Comparison of ENCODE assay signal across 12 cellular contexts in genomic region chr13:39282400-39282972, GRCh38.
DNase-seq lines count a peak whose midpoint lies in the region; ATAC-seq and TF ChIP-seq lines count a peak whose summit lies in the region.
"Had no signal": no experiment of that assay in that cellular context is flagged by ENCODE, and none has a peak within 500 bp of the region (broad histone marks: within the 10 kb centered on the region; RNA-seq: fewer than 3 reads in every experiment).

No MANE protein-coding gene starts in this region.

- peaks cover 6 to 9% of the 10 kb centered on the region in 2 donors for H3K9me3 Mint-ChIP-seq in activated naive CD4-positive, alpha-beta T cell treated with anti-CD3 and anti-CD28 coated beads, Interleukin-2, amount 50 U/mL, for 72 hours
- H3K9me3 Mint-ChIP-seq in WTC11, result peaks cover 10% of the 10 kb centered on the region

- POLR2A ChIA-PET in WTC11 (lab: Charles Lee), result no interaction called here

- H3K27me3 Mint-ChIP-seq in WTC11 (ENCODE audit: low read depth), result peaks cover 16% of the 10 kb centered on the region

- H3K27ac Mint-ChIP-seq in activated naive CD4-positive, alpha-beta T cell treated with anti-CD3 and anti-CD28 coated beads, Interleukin-2, amount 50 U/mL, for 72 hours, result no peak overlapping the region
- H3K27ac Mint-ChIP-seq in WTC11, result no peak overlapping the region
- H3K27ac Mint-ChIP-seq: activated B cell treated with CpG ODN at 0.5 μM for 24 hours; activated naive CD4-positive, alpha-beta T cell treated with anti-CD3 and anti-CD28 coated beads for 36 hours had no signal

- H3K27me3 ChIP-seq in left ventricle myocardium inferior (ENCODE audit: low read depth), result no peaks in the 10 kb centered on the region
- H3K27me3 ChIP-seq: heart left ventricle had no signal

- H3K4me3 Mint-ChIP-seq in WTC11, result no peak overlapping the region
- H3K4me3 Mint-ChIP-seq: activated B cell treated with CpG ODN at 0.5 μM for 24 hours; activated naive CD4-positive, alpha-beta T cell treated with anti-CD3 and anti-CD28 coated beads for 36 hours had no signal

- peaks cover 2% of the 10 kb centered on the region for H3K36me3 ChIP-seq in left ventricle myocardium inferior
- H3K36me3 ChIP-seq: heart left ventricle had no signal

- intact Hi-C loops in left ventricle myocardium inferior (cut with micrococcal nuclease) (no loop called here), left cardiac atrium (cut with DNase I) (no loop called here)

- H3K36me3 Mint-ChIP-seq in activated naive CD4-positive, alpha-beta T cell treated with anti-CD3 and anti-CD28 coated beads, Interleukin-2, amount 50 U/mL, for 72 hours, result peaks cover 10 to 11% of the 10 kb centered on the region in 2 donors
- peaks cover 8% of the 10 kb centered on the region; the same call in 1 of the 2 replicates for H3K36me3 Mint-ChIP-seq in WTC11

- H3K4me1 ChIP-seq in left ventricle myocardium inferior, result peaks cover 8% of the 10 kb centered on the region

- TF ChIP-seq CTCF in left ventricle myocardium inferior (IDR thresholded peaks at IDR 0.05; ENCODE audit: borderline replicate concordance), result no peak
- no peak for TF ChIP-seq CTCF in WTC11 (IDR thresholded peaks at IDR 0.05)

- H3K4me3 ChIP-seq in left ventricle myocardium inferior, result no peak overlapping the region
- H3K4me3 ChIP-seq: heart left ventricle had no signal

- no peak for DNase-seq in left ventricle myocardium inferior
- DNase-seq in left cardiac atrium, result no peak
- no peak for DNase-seq in activated naive CD4-positive, alpha-beta T cell treated with anti-CD3 and anti-CD28 coated beads, Interleukin-2, amount 50 U/mL, for 72 hours (ENCODE audit: low spot score in 2 of 2)
- DNase-seq in WTC11 (ENCODE audit: low spot score), result no peak
- DNase-seq in GDM1 (lab: John Stamatoyannopoulos, UW), result no peak
- no peak for DNase-seq in KG1 (lab: John Stamatoyannopoulos, UW)
- DNase-seq: activated B cell treated with CpG ODN at 0.5 μM for 24 hours; activated naive CD4-positive, alpha-beta T cell treated with anti-CD3 and anti-CD28 coated beads for 36 hours; heart left ventricle; NCI-H146 had no signal

- CTCF ChIA-PET in WTC11 (lab: Charles Lee), result no interaction called here

- no peaks in the 10 kb centered on the region; the same call in 1 of the 2 replicates for H3K4me1 Mint-ChIP-seq in WTC11

- H3K27ac ChIP-seq in left ventricle myocardium inferior (replicated peaks), result peak overlapping the region; percentile 10

- peaks cover 11% of the 10 kb centered on the region for H3K9me3 ChIP-seq in left ventricle myocardium inferior (replicated peaks)

- ATAC-seq in left cardiac atrium (no peak), GM21825 (IDR thresholded peaks at IDR 0.05; ENCODE audit: unreplicated experiment) (peak; percentile 97), HG03378 (IDR thresholded peaks at IDR 0.05; ENCODE audit: unreplicated experiment) (peak; percentile 98), WTC11 (no peak)
- no peak for ATAC-seq in activated naive CD4-positive, alpha-beta T cell treated with anti-CD3 and anti-CD28 coated beads, Interleukin-2, amount 50 U/mL, for 72 hours

TF ChIP-seq in WTC11, 78 proteins besides CTCF, POLR2A, EP300 and RAD21:
- TF ChIP-seq CBFB (CRISPR knock-in tag; IDR thresholded peaks at IDR 0.05; ENCODE audit: low read depth) (no peak), HMGA2 (CRISPR knock-in tag; IDR thresholded peaks at IDR 0.05) (no peak), RELA (CRISPR knock-in tag; IDR thresholded peaks at IDR 0.05; ENCODE audit: borderline replicate concordance) (no peak), ERG (CRISPR knock-in tag; IDR thresholded peaks at IDR 0.05) (no peak), ZNF317 (CRISPR knock-in tag; IDR thresholded peaks at IDR 0.05; ENCODE audit: borderline replicate concordance, low read depth) (no peak), CREM (CRISPR knock-in tag; IDR thresholded peaks at IDR 0.05) (no peak), ARID4B (CRISPR knock-in tag; IDR thresholded peaks at IDR 0.05; ENCODE audit: borderline replicate concordance) (no peak), ATF1 (CRISPR knock-in tag; IDR thresholded peaks at IDR 0.05) (no peak), ZBTB21 (CRISPR knock-in tag; IDR thresholded peaks at IDR 0.05; ENCODE audit: borderline replicate concordance) (no peak), ZMAT4 (CRISPR knock-in tag; IDR thresholded peaks at IDR 0.05) (no peak), ELF4 (CRISPR knock-in tag; IDR thresholded peaks at IDR 0.05; ENCODE audit: low read depth) (no peak), TEAD1 (CRISPR knock-in tag; IDR thresholded peaks at IDR 0.05) (no peak)
TF ChIP-seq in WTC11: peak in this region for 0.

Comparison
In these comparisons a context has a peak if more than half of its experiments do, and no peak if none do; other contexts are left out.
1. ATAC-seq: peak in GM21825 (single experiment) and HG03378 (single experiment); none in left cardiac atrium (0 of 2), activated naive CD4-positive, alpha-beta T cell treated with anti-CD3 and anti-CD28 coated beads, Interleukin-2, amount 50 U/mL, for 72 hours (0 of 2) and WTC11 (single experiment).